24 cellular contexts compared by ENCODE assay signal in the genomic region with DNA sequence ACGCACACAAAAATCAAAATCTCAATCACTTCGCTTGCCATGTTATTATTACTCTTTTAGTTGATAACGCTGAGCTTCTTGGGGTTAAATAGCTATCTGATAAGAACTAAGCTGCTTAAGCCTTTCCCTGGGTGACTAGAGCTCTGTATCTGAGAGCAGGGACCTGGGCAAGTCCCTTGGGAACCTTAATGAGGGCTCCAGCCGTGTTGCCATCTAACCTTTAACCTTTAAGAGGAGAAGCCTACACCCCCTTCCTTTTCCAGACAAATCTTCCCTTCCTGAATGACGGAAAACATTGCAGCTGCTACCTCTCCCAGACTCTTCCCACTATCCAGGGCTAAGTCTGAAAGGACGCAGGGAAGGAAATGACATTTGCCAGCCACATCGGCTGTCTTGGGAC.
"Had no signal": no experiment of that assay in that cellular context is flagged by ENCODE, and none has a peak within 500 bp of the region (broad histone marks: within the 10 kb centered on the region; RNA-seq: fewer than 3 reads in every experiment).

No MANE protein-coding gene starts in this region.

- H3K36me3 ChIP-seq: adrenal gland, colonic mucosa, gastroesophageal sphincter, neutrophil, ovary, prostate gland, upper lobe of left lung, vagina had no signal

- H3K27ac ChIP-seq: adrenal gland, body of pancreas, colonic mucosa, gastroesophageal sphincter, neutrophil, ovary, prostate gland, skin epidermis, upper lobe of left lung, vagina had no signal

- H3K4me3 ChIP-seq: adrenal gland, body of pancreas, colonic mucosa, gastroesophageal sphincter, ovary, prostate gland, skin epidermis, upper lobe of left lung, vagina had no signal

- H3K9me3 ChIP-seq: adrenal gland, body of pancreas, colonic mucosa, gastroesophageal sphincter, neutrophil, ovary, prostate gland, upper lobe of left lung, vagina had no signal

- DNase-seq: activated B cell treated with CpG ODN at 0.5 μM for 24 hours; activated naive CD4-positive, alpha-beta T cell; activated T-cell treated with anti-CD3 and anti-CD28 coated beads for 4 hours; activated T-cell treated with anti-CD3 and anti-CD28 coated beads, Interleukin-2, amount 50 U/mL, for 72 hours; adrenal gland; aorta; body of pancreas; colonic mucosa; effector CD8-positive, alpha-beta T cell; head of caudate nucleus; hippocampal formation; immature natural killer cell; kidney; natural killer cell; ovary; retina; stimulated activated CD4-positive, alpha-beta T cell treated with anti-CD3 and anti-CD28 coated beads, Interleukin-4, amount 100 ng/mL, for 24 hours; T-helper 1 cell had no signal

- H3K27me3 ChIP-seq: adrenal gland, body of pancreas, colonic mucosa, gastroesophageal sphincter, neutrophil, ovary, upper lobe of left lung, vagina had no signal

- H3K4me1 ChIP-seq: adrenal gland, body of pancreas, colonic mucosa, gastroesophageal sphincter, prostate gland, upper lobe of left lung, vagina had no signal
